8 cellular contexts compared by ENCODE assay signal in the genomic region with DNA sequence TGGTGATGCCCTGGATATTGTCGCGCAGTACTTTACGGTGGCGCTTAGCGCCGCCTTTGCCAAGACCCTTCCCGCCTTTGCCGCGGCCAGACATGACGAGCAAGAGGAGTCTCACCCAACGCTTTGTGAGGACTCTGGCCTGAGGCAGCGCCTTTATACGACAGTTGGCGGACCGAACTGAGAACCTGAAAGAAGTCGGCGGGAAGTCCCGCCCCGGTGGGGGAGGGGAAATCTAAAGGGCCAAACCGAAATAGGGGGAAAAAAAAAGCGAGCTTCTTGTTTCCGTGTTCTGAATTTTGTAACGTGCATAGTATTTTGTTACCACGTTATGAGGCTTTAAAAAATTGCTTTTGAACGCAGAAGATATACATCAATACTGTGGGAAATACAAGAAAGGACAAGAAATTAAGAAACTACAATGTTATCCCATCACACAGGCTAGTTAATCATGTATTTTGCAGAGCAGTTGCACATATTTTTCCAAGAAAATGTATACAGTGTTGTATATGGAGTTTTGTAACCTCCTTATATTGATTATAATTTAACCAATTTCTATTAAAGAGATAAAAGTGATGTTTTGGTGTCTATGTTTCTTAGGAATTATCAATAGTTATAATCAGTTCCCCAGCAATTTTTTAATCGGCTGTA.
DNase-seq lines count a peak whose midpoint lies in the region; ATAC-seq, FAIRE-seq and TF ChIP-seq lines count a peak whose summit lies in the region.
"Not testable (repeated sequence)": the region's sequence is repeated elsewhere in the genome, so short reads cannot be mapped to it uniquely, and the experiment has no call there.

No MANE protein-coding gene starts in this region.

- H3K4me3 ChIP-seq in NT2/D1 (ENCODE audit: insufficient read length, low read depth), result not testable (repeated sequence)
- H3K4me3 ChIP-seq in H1 (ENCODE audit: extremely low read depth in 1 of 4, insufficient read depth in 2 of 4, low read depth in 3 of 4, low read length in 4 of 4) (peak overlapping the region in 2 of 4 experiments; percentile 17 to 78; a peak in 2 of 8 replicates), mesodermal cell (ENCODE audit: extremely low read depth, insufficient read depth, low read length, poor library complexity, severe bottlenecking) (peak overlapping the region; percentile 72)

- not testable (repeated sequence) for H3K56ac ChIP-seq in H1 (replicated peaks; ENCODE audit: insufficient read length, low read depth, low read length)

- peak overlapping the region; percentile 82 for H3K27ac ChIP-seq in H1 (ENCODE audit: low read depth, low read length)
- H3K27ac ChIP-seq in mesodermal cell (ENCODE audit: low read depth, low read length, severe bottlenecking), result peak overlapping the region; percentile 69

- not testable (repeated sequence) for H2AFZ ChIP-seq in H1 (ENCODE audit: low read length)

- not testable (repeated sequence) for H3K4me1 ChIP-seq in NT2/D1 (ENCODE audit: insufficient read depth, insufficient read length); H1 (replicated peaks in 1 of 4; ENCODE audit: control insufficient read depth in 3 of 4, insufficient read depth in 4 of 4, low read length in 3 of 4); mesodermal cell (ENCODE audit: control insufficient read depth, insufficient read depth, low read length, poor library complexity, severe bottlenecking)

- not testable (repeated sequence) for H4K8ac ChIP-seq in H1 (ENCODE audit: extremely low read depth, insufficient read depth, low read length)

- H3K23ac ChIP-seq in H1 (ENCODE audit: insufficient read length), result not testable (repeated sequence)

- WGBS in H1 (ENCODE audit: extremely low coverage in 1 of 2, insufficient coverage in 1 of 2, insufficient read length in 1 of 2, insufficient replicate concordance in 2 of 2, low coverage in 1 of 2, low lambda C conversion rate in 2 of 2, missing lambda C conversion rate in 1 of 2), 2 experiments, result 4% methylated on average over 19 of the region's 26 CpGs; no CpG with 5 or more reads in 1 of the 2 experiments
- WGBS in mesodermal cell (ENCODE audit: insufficient coverage in 2 of 2), 2 experiments, result 0 to 3% methylated on average over 8 of the region's 26 CpGs

- TF ChIP-seq RAD21 in H1 (IDR thresholded peaks at IDR 0.05 in 1 of 2, conservative IDR thresholded peaks at IDR 0.05 in 1 of 2; ENCODE audit: low read depth in 2 of 2, low read length in 2 of 2), result not testable (repeated sequence)

- CTCF ChIA-PET in H1 (lab: Charles Lee; ENCODE audit: partially characterized antibody), result interaction anchor here (1.3 kb wide), 1 partner anchor 36 kb away, joined by 4 read pairs; a partner anchor contains a TSS

- H3K9ac ChIP-seq in NT2/D1 (ENCODE audit: insufficient read length, low read depth), result peak overlapping the region; percentile 50
- not testable (repeated sequence) for H3K9ac ChIP-seq in H1 (replicated peaks in 1 of 4; ENCODE audit: extremely low read depth in 1 of 4, low read depth in 3 of 4, low read length in 3 of 4)

- H4K91ac ChIP-seq in H1 (replicated peaks; ENCODE audit: insufficient read length, low read length), result not testable (repeated sequence)

- not testable (repeated sequence) for H2BK5ac ChIP-seq in H1 (ENCODE audit: low read depth, low read length)

- POLR2A ChIA-PET in H1 (lab: Charles Lee; ENCODE audit: partially characterized antibody), result interaction anchor here (0.6 to 15.8 kb wide), 23 partner anchors 7 to 1804 kb away, joined by 3 to 2035 read pairs (median 9); a partner anchor contains a TSS

- H4K5ac ChIP-seq in H1 (ENCODE audit: insufficient read length, low read depth, low read length), result peak overlapping the region; percentile 100

- H3K36me3 ChIP-seq in NT2/D1 (ENCODE audit: insufficient read depth, insufficient read length, low read length); mesodermal cell (ENCODE audit: control insufficient read depth, insufficient read depth, low read length): not testable (repeated sequence)
- peaks cover 0 to 13% (median 5%) of the 10 kb centered on the region in 4 experiments; a peak in 4 of 8 replicates for H3K36me3 ChIP-seq in H1 (ENCODE audit: control insufficient read depth in 2 of 4, insufficient read depth in 4 of 4, low read length in 3 of 4)

- H2BK12ac ChIP-seq in H1 (ENCODE audit: low read depth, low read length), result not testable (repeated sequence)

- TF ChIP-seq POLR2A in H1 (IDR thresholded peaks at IDR 0.05; ENCODE audit: control extremely low read depth in 1 of 2, low read depth in 2 of 2, low read length in 2 of 2), result peak in 1 of 2 experiments; percentile 74; a peak in 1 of 3 replicates

- H2BK120ac ChIP-seq in H1 (replicated peaks; ENCODE audit: low read depth, low read length), result not testable (repeated sequence)

- H3K9me3 ChIP-seq in NT2/D1 (ENCODE audit: insufficient read depth, low read length), result peaks cover 12% of the 10 kb centered on the region; the same call in 1 of the 2 replicates
- H3K9me3 ChIP-seq in H1 (ENCODE audit: insufficient read depth in 2 of 2, low read depth in 1 of 2, low read length in 1 of 2), result peaks cover 8 to 11% of the 10 kb centered on the region in 2 experiments; a peak in 3 of 4 replicates
- H3K9me3 ChIP-seq in mesodermal cell (ENCODE audit: control insufficient read depth, low read length), result not testable (repeated sequence)

- not testable (repeated sequence) for H4K20me1 ChIP-seq in H1 (replicated peaks in 1 of 2; ENCODE audit: control insufficient read depth in 1 of 2, insufficient read depth in 2 of 2, low read length in 2 of 2)

- H3K18ac ChIP-seq in H1 (ENCODE audit: extremely low read depth, low read length), result not testable (repeated sequence)

- not testable (repeated sequence) for TF ChIP-seq CTCF in H1 (IDR thresholded peaks at IDR 0.05; ENCODE audit: control extremely low read depth in 1 of 3, insufficient read depth in 1 of 3, low read depth in 1 of 3, low read length in 3 of 3)

- H3K14ac ChIP-seq in H1 (ENCODE audit: insufficient read length), result not testable (repeated sequence)

- peaks cover 0 to 12% of the 10 kb centered on the region in 2 experiments; a peak in 2 of 4 replicates for H3K79me2 ChIP-seq in H1 (ENCODE audit: control insufficient read depth in 1 of 2, insufficient read depth in 2 of 2, low read length in 2 of 2)

- H2BK20ac ChIP-seq in H1 (ENCODE audit: low read length), result not testable (repeated sequence)

- peak in 1 of 2 experiments; percentile 92; a peak in 2 of 3 replicates for TF ChIP-seq EP300 in H1 (IDR thresholded peaks at IDR 0.05; ENCODE audit: borderline replicate concordance in 1 of 2, low read depth in 2 of 2, low read length in 2 of 2)

- not testable (repeated sequence) for H2BK15ac ChIP-seq in H1 (ENCODE audit: low read length)

- not testable (repeated sequence) for H3K27me3 ChIP-seq in NT2/D1 (ENCODE audit: insufficient read depth, insufficient read length); H1 (replicated peaks in 1 of 4; ENCODE audit: control insufficient read depth in 3 of 4, extremely low read depth in 1 of 4, insufficient read depth in 3 of 4, low read length in 3 of 4)

- peak; percentile 84 for ATAC-seq in GM21619 (IDR thresholded peaks at IDR 0.05; ENCODE audit: unreplicated experiment)

- FAIRE-seq in H1 (lab: Jason Lieb, UNC), result peak; percentile 95

- H2AK5ac ChIP-seq in H1 (ENCODE audit: low read depth, low read length), result not testable (repeated sequence)

- not testable (repeated sequence) for H3K4ac ChIP-seq in H1 (replicated peaks; ENCODE audit: insufficient read length, low read depth, low read length)

- DNase-seq in DMS53 treated with DMSO at 0.1 percent for 48 hours (lab: John Stamatoyannopoulos, UW; ENCODE audit: unreplicated experiment) (peak; percentile 48), HT-29 (ENCODE audit: low spot score) (peak; percentile 72), H1 (ENCODE audit: low read depth in 1 of 2, low spot score in 2 of 2) (peak in 1 of 2 experiments; percentile 90)
- not testable (repeated sequence) for DNase-seq in NT2/D1 (ENCODE audit: low read depth, low spot score)
- DNase-seq in activated CD8-positive, alpha-beta memory T cell treated with anti-CD3 and anti-CD28 coated beads for 24 hours, result peak; percentile 93
- peak; percentile 68 to 77 for DNase-seq in stimulated activated CD8-positive, alpha-beta memory T cell treated with anti-CD3 and anti-CD28 coated beads, Interleukin-15, amount 100 ng/mL, for 48 hours (ENCODE audit: low read depth in 2 of 2)

- H3K23me2 ChIP-seq in H1 (ENCODE audit: low read depth, low read length), result not testable (repeated sequence)

- H3K4me2 ChIP-seq in H1 (ENCODE audit: insufficient read depth in 1 of 2, low read depth in 2 of 2, low read length in 2 of 2), result peak overlapping the region; percentile 58 to 82; a peak in 3 of 4 replicates

- not testable (repeated sequence) for H3K79me1 ChIP-seq in H1 (ENCODE audit: low read depth, low read length)

TF ChIP-seq in H1, 55 proteins besides CTCF, POLR2A, EP300 and RAD21:
- TF ChIP-seq POLR2AphosphoS5 (IDR thresholded peaks at IDR 0.05; ENCODE audit: low read depth, low read length) (peak; percentile 44; the same call in 1 of the 2 replicates), TCF12 (IDR thresholded peaks at IDR 0.05; ENCODE audit: low read depth, low read length) (peak; percentile 59; the same call in 1 of the 2 replicates), SIN3A (conservative IDR thresholded peaks at IDR 0.05 in 1 of 2, IDR thresholded peaks at IDR 0.05 in 1 of 2; ENCODE audit: low read depth in 1 of 2, low read length in 2 of 2) (peak; percentile 31 to 50; a peak in 1 of 4 replicates), TBP (IDR thresholded peaks at IDR 0.05; ENCODE audit: low read depth, low read length) (peak; percentile 94), TAF1 (IDR thresholded peaks at IDR 0.05; ENCODE audit: low read depth, low read length) (peak; percentile 82), CHD2 (IDR thresholded peaks at IDR 0.05; ENCODE audit: low read length) (peak; percentile 73), MAFK (IDR thresholded peaks at IDR 0.05; ENCODE audit: low read depth, low read length) (peak; percentile 39; the same call in 1 of the 2 replicates), SP1 (IDR thresholded peaks at IDR 0.05; ENCODE audit: low read depth, low read length) (peak; percentile 87)
